Comparison of ENCODE assay signal across 8 cellular contexts in genomic region chr3:63343674-63344073, GRCh38.
DNase-seq lines count a peak whose midpoint lies in the region; ATAC-seq and TF ChIP-seq lines count a peak whose summit lies in the region.

No MANE protein-coding gene starts in this region.

- no peak for ATAC-seq in HG02870 (IDR thresholded peaks at IDR 0.05; ENCODE audit: unreplicated experiment)

- peak; percentile 73 for DNase-seq in activated CD4-positive, alpha-beta T cell treated with anti-CD3 and anti-CD28 coated beads for 48 hours
- DNase-seq in activated CD4-positive, alpha-beta T cell treated with anti-CD3 and anti-CD28 coated beads for 1 hour: no peak
- DNase-seq in NCI-H1048 (lab: John Stamatoyannopoulos, UW): peak; percentile 56
- DNase-seq in SK-MEL-5 (ENCODE audit: low read depth, low spot score): peak; percentile 76
- peak; percentile 95 for DNase-seq in dedifferentiated amniotic fluid mesenchymal stem cell (ENCODE audit: extremely low spot score)
- DNase-seq in lower leg skin (ENCODE audit: low spot score in 2 of 2): peak; percentile 71 to 94
- peak; percentile 81 to 85 for DNase-seq in suprapubic skin (ENCODE audit: low spot score in 2 of 2)

- TF ChIP-seq EP300 in suprapubic skin (IDR thresholded peaks at IDR 0.05): no peak

- H3K27me3 ChIP-seq in suprapubic skin: peaks cover 4% of the 10 kb centered on the region

- H3K4me1 ChIP-seq in suprapubic skin: peaks cover 13% of the 10 kb centered on the region

- no peak overlapping the region for H3K27ac ChIP-seq in suprapubic skin

- TF ChIP-seq CTCF in lower leg skin (IDR thresholded peaks at IDR 0.05) (no peak), suprapubic skin (IDR thresholded peaks at IDR 0.05) (no peak)

- intact Hi-C loops in lower leg skin (cut with DNase I; ENCODE audit: low total_unique reads): no loop called here

- TF ChIP-seq POLR2A in lower leg skin (IDR thresholded peaks at IDR 0.05) (no peak), suprapubic skin (IDR thresholded peaks at IDR 0.05) (no peak)

- no peak overlapping the region for H3K4me3 ChIP-seq in lower leg skin (ENCODE audit: low read depth, poor library complexity, severe bottlenecking)
- H3K4me3 ChIP-seq in suprapubic skin: no peak overlapping the region

- 5 to 10% methylated on average over 9 of the region's 9 CpGs for WGBS in lower leg skin, 2 donors
- WGBS in suprapubic skin: 2% methylated on average over 8 of the region's 9 CpGs

- in situ Hi-C loops in SK-MEL-5 (cut with HindIII; ENCODE audit: low pct_unique_long_range_greater_than_20kb, low sequenced_read_pairs): no loop called here

- H3K9me3 ChIP-seq in suprapubic skin: no peaks in the 10 kb centered on the region

- no peaks in the 10 kb centered on the region for H3K36me3 ChIP-seq in suprapubic skin
